In genomic region chr10:77011823-77012566, GRCh38 we compare ENCODE assay signal across 18 cellular contexts.
A peak's percentile ranks its signal among the peaks of the same experiment; 100 is the strongest.
DNase-seq lines count a peak whose midpoint lies in the region; ATAC-seq, FAIRE-seq and TF ChIP-seq lines count a peak whose summit lies in the region.
"Had no signal": no experiment of that assay in that cellular context is flagged by ENCODE, and none has a peak within 500 bp of the region (broad histone marks: within the 10 kb centered on the region; RNA-seq: fewer than 3 reads in every experiment).

No MANE protein-coding gene starts in this region.

- intact Hi-C loops in ascending aorta (cut with DNase I): loop anchor here (2.0 to 10.0 kb wide), 6 partner anchors 99 to 1717 kb away; partner anchors contain the start of gene ZNF503
- intact Hi-C loops in Right ventricle myocardium superior (cut with DNase I): no loop called here
- intact Hi-C loops in sciatic nerve (cut with DNase I): no loop called here
- intact Hi-C loops in vagina (cut with DNase I): no loop called here
- intact Hi-C loops in activated T-helper 1 cell treated with anti-CD3 and anti-CD28 coated beads, Interleukin-12 subunit alpha, Interleukin-12 subunit beta, Interleukin-2, Interleukin-4 antibody, amounts not matched to agents 30 ng/mL and 10 ng/mL and 1 ng/mL, durations not matched to agents 14 hours and 24 hours and 36 hours (cut with micrococcal nuclease): no loop called here

- H3K9me3 Mint-ChIP-seq in activated T-helper 1 cell treated with anti-CD3 and anti-CD28 coated beads, Interleukin-12 subunit alpha, Interleukin-12 subunit beta, Interleukin-2, Interleukin-4 antibody, amounts not matched to agents 30 ng/mL and 10 ng/mL and 1 ng/mL, durations not matched to agents 14 hours and 24 hours and 36 hours: no peaks in the 10 kb centered on the region
- H3K9me3 Mint-ChIP-seq: H9, memory B cell, nephron progenitor cell had no signal

- H3K4me3 ChIP-seq in ascending aorta: peak overlapping the region in 1 of 2 donors; percentile 4
- no peak overlapping the region for H3K4me3 ChIP-seq in vagina
- H3K4me3 ChIP-seq in effector memory CD4-positive, alpha-beta T cell (ENCODE audit: insufficient read depth, low read depth, low read length, poor library complexity, severe bottlenecking): no peak overlapping the region

- H3K27me3 ChIP-seq in ascending aorta (no peaks in the 10 kb centered on the region), vagina (no peaks in the 10 kb centered on the region)
- no peaks in the 10 kb centered on the region for H3K27me3 ChIP-seq in effector memory CD4-positive, alpha-beta T cell (replicated peaks; ENCODE audit: control insufficient read depth, insufficient read depth, low read length, poor library complexity, severe bottlenecking)

- no peak overlapping the region for H3K4me3 Mint-ChIP-seq in activated T-helper 1 cell treated with anti-CD3 and anti-CD28 coated beads, Interleukin-12 subunit alpha, Interleukin-12 subunit beta, Interleukin-2, Interleukin-4 antibody, amounts not matched to agents 30 ng/mL and 10 ng/mL and 1 ng/mL, durations not matched to agents 14 hours and 24 hours and 36 hours
- H3K4me3 Mint-ChIP-seq: CD14-positive monocyte, H9, memory B cell, nephron progenitor cell had no signal

- H3K27ac Mint-ChIP-seq in activated T-helper 1 cell treated with anti-CD3 and anti-CD28 coated beads, Interleukin-12 subunit alpha, Interleukin-12 subunit beta, Interleukin-2, Interleukin-4 antibody, amounts not matched to agents 30 ng/mL and 10 ng/mL and 1 ng/mL, durations not matched to agents 14 hours and 24 hours and 36 hours: no peak overlapping the region
- H3K27ac Mint-ChIP-seq: CD14-positive monocyte, H9, memory B cell, nephron progenitor cell had no signal

- FAIRE-seq in GM19239 (lab: Jason Lieb, UNC): no peak
- FAIRE-seq: GM18507 had no signal

- ATAC-seq in Right ventricle myocardium superior (ENCODE audit: poor library complexity): peak; percentile 77
- ATAC-seq in sciatic nerve: peak; percentile 90

- H3K27ac ChIP-seq in ascending aorta (peak overlapping the region; percentile 87 to 94), vagina (peak overlapping the region; percentile 39)
- no peak overlapping the region for H3K27ac ChIP-seq in effector memory CD4-positive, alpha-beta T cell (ENCODE audit: insufficient read depth, low read length, poor library complexity, severe bottlenecking)

- H3K4me1 ChIP-seq in ascending aorta (peaks cover 14 to 36% of the 10 kb centered on the region in 2 donors), vagina (peaks cover 22% of the 10 kb centered on the region)
- H3K4me1 ChIP-seq in effector memory CD4-positive, alpha-beta T cell (ENCODE audit: control insufficient read depth, insufficient read depth, low read length, poor library complexity, severe bottlenecking): no peaks in the 10 kb centered on the region

- H3K4me1 Mint-ChIP-seq in activated T-helper 1 cell treated with anti-CD3 and anti-CD28 coated beads, Interleukin-12 subunit alpha, Interleukin-12 subunit beta, Interleukin-2, Interleukin-4 antibody, amounts not matched to agents 30 ng/mL and 10 ng/mL and 1 ng/mL, durations not matched to agents 14 hours and 24 hours and 36 hours (ENCODE audit: low read depth): no peaks in the 10 kb centered on the region
- H3K4me1 Mint-ChIP-seq: H9 had no signal

- no peak for TF ChIP-seq CTCF in ascending aorta (IDR thresholded peaks at IDR 0.05)
- no peak for TF ChIP-seq CTCF in vagina (IDR thresholded peaks at IDR 0.05)

- no peak for TF ChIP-seq POLR2A in vagina (IDR thresholded peaks at IDR 0.05)

- H3K36me3 Mint-ChIP-seq in activated T-helper 1 cell treated with anti-CD3 and anti-CD28 coated beads, Interleukin-12 subunit alpha, Interleukin-12 subunit beta, Interleukin-2, Interleukin-4 antibody, amounts not matched to agents 30 ng/mL and 10 ng/mL and 1 ng/mL, durations not matched to agents 14 hours and 24 hours and 36 hours (ENCODE audit: low read depth): no peaks in the 10 kb centered on the region
- H3K36me3 Mint-ChIP-seq: CD14-positive monocyte, memory B cell had no signal

- DNase-seq in ascending aorta (ENCODE audit: low spot score in 2 of 2) (peak in 1 of 2 donors; percentile 73), Right ventricle myocardium superior (no peak), sciatic nerve (ENCODE audit: low spot score) (no peak), vagina (ENCODE audit: extremely low spot score in 2 of 2) (no peak), GM19239 (ENCODE audit: insufficient read length, low spot score) (no peak)
- DNase-seq in effector memory CD4-positive, alpha-beta T cell: no peak
- no peak for DNase-seq in activated T-helper 1 cell treated with anti-CD3 and anti-CD28 coated beads, Interleukin-12 subunit alpha, Interleukin-12 subunit beta, Interleukin-2, Interleukin-4 antibody, amounts not matched to agents 30 ng/mL and 10 ng/mL and 1 ng/mL, durations not matched to agents 14 hours and 24 hours and 36 hours (ENCODE audit: low spot score)
- DNase-seq: activated gamma-delta T cell, DMS53, H9, head of caudate nucleus, NCI-H1105, NCI-H2171, nephron progenitor cell, T1000 had no signal

- H3K9me3 ChIP-seq in ascending aorta: no peaks in the 10 kb centered on the region
- no peaks in the 10 kb centered on the region for H3K9me3 ChIP-seq in vagina
- no peaks in the 10 kb centered on the region for H3K9me3 ChIP-seq in effector memory CD4-positive, alpha-beta T cell (ENCODE audit: control insufficient read depth, low read length)

- H3K36me3 ChIP-seq in ascending aorta: peaks cover 0 to 1% of the 10 kb centered on the region in 2 donors
- H3K36me3 ChIP-seq in vagina: no peaks in the 10 kb centered on the region
- no peaks in the 10 kb centered on the region for H3K36me3 ChIP-seq in effector memory CD4-positive, alpha-beta T cell (ENCODE audit: control insufficient read depth, insufficient read depth, low read length)

- H3K27me3 Mint-ChIP-seq in activated T-helper 1 cell treated with anti-CD3 and anti-CD28 coated beads, Interleukin-12 subunit alpha, Interleukin-12 subunit beta, Interleukin-2, Interleukin-4 antibody, amounts not matched to agents 30 ng/mL and 10 ng/mL and 1 ng/mL, durations not matched to agents 14 hours and 24 hours and 36 hours (ENCODE audit: insufficient read depth): no peaks in the 10 kb centered on the region
- H3K27me3 Mint-ChIP-seq: memory B cell had no signal
